Comparison of ENCODE assay signal across 5 cellular contexts in the genomic region with DNA sequence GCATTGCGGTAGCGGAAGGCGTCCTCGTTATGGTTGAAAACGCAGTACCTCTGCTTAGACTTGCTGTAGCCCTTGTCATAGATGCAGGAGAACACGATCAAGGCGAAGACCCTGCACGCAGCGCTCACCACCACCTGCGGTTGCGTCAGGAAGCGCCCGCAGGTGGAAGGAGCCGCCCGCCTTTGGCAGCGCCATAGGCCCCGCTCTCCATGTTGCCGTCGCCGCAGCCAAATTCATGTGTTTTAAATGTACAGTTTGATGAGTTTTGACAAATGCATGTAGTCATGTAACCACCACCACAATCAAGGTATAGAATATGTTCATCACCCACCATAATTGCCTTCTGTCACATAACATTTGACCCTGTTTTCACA.
"Had no signal": no experiment of that assay in that cellular context is flagged by ENCODE, and none has a peak within 500 bp of the region (broad histone marks: within the 10 kb centered on the region; RNA-seq: fewer than 3 reads in every experiment).

No MANE protein-coding gene starts in this region.

- H3K27ac Mint-ChIP-seq: GM23338, HFFc6 had no signal

- H3K9me3 ChIP-seq: HAP-1 had no signal

- H3K4me2 ChIP-seq: GM23338 had no signal

- H3K36me3 ChIP-seq: HAP-1 had no signal

- H3K9me3 Mint-ChIP-seq: GM23338, HFFc6 had no signal

- ATAC-seq: HCT116 had no signal

- H3K4me3 ChIP-seq: GM23338, HAP-1 had no signal

- DNase-seq: HFFc6, IMR-90 had no signal

- H3K4me3 Mint-ChIP-seq: GM23338, HFFc6 had no signal

- H3K4me1 ChIP-seq: HAP-1 had no signal
